ENCODE assay signal across 17 cellular contexts in genomic region chr11:61603667-61604066, GRCh38. TPM values are rescaled to one million over a fixed set of nuclear protein-coding genes. Genes with fewer than 3 reads are reported as not detected.
A peak's percentile ranks its signal among the peaks of the same experiment; 100 is the strongest.
DNase-seq lines count a peak whose midpoint lies in the region; TF ChIP-seq lines count a peak whose summit lies in the region.
"Had no signal": no experiment of that assay in that cellular context is flagged by ENCODE, and none has a peak within 500 bp of the region (broad histone marks: within the 10 kb centered on the region; RNA-seq: fewer than 3 reads in every experiment).

No MANE protein-coding gene starts in this region.

- H3K4me2 ChIP-seq in hepatocyte (peak overlapping the region; percentile 62), neural progenitor cell (no peak overlapping the region)

- H4K20me1 ChIP-seq in hepatocyte (ENCODE audit: insufficient read depth, poor library complexity, severe bottlenecking), result no peaks in the 10 kb centered on the region
- no peaks in the 10 kb centered on the region for H4K20me1 ChIP-seq in neural progenitor cell (ENCODE audit: low read depth)

- no peak for TF ChIP-seq CTCF in hepatocyte (IDR thresholded peaks at IDR 0.05; ENCODE audit: poor library complexity)
- TF ChIP-seq CTCF in stomach (IDR thresholded peaks at IDR 0.05), result no peak
- TF ChIP-seq CTCF in neural progenitor cell (IDR thresholded peaks at IDR 0.05), result no peak

- no peaks in the 10 kb centered on the region for H3F3A ChIP-seq in neural progenitor cell (ENCODE audit: low read depth)

- H3K36me3 Mint-ChIP-seq in neural progenitor cell, result no peaks in the 10 kb centered on the region
- H3K36me3 Mint-ChIP-seq: activated CD4-positive, alpha-beta memory T cell treated with anti-CD3 and anti-CD28 coated beads for 36 hours; activated naive CD8-positive, alpha-beta T cell treated with anti-CD3 and anti-CD28 coated beads, Interleukin-2, amount 10 ng/mL, durations not matched to agents 7 days and 5 days; immature natural killer cell; memory B cell had no signal

- H2AFZ ChIP-seq in hepatocyte, result no peak overlapping the region
- H2AFZ ChIP-seq in neural progenitor cell (replicated peaks), result no peak overlapping the region

- TF ChIP-seq EP300 in stomach (IDR thresholded peaks at IDR 0.05), result no peak

- no peak for TF ChIP-seq POLR2A in stomach (IDR thresholded peaks at IDR 0.05)

- no peak overlapping the region for H3K9ac ChIP-seq in neural progenitor cell

- H3K4me3 ChIP-seq in hepatocyte (no peak overlapping the region), stomach (no peak overlapping the region), neural progenitor cell (no peak overlapping the region)
- H3K4me3 ChIP-seq: gastrocnemius medialis had no signal

- H3K4me1 ChIP-seq in hepatocyte (ENCODE audit: insufficient read depth) (peaks cover 28% of the 10 kb centered on the region), stomach (peaks cover 5 to 10% (median 6%) of the 10 kb centered on the region in 4 donors), neural progenitor cell (peaks cover 5% of the 10 kb centered on the region)

- WGBS in hepatocyte (ENCODE audit: low lambda C conversion rate, missing lambda C conversion rate), result 65% methylated on average over 6 of the region's 6 CpGs
- WGBS in stomach, 5 donors, result 66 to 77% (median 68%) methylated on average over 6 of the region's 6 CpGs

- no peaks in the 10 kb centered on the region for H3K9me3 ChIP-seq in hepatocyte (ENCODE audit: low read depth)
- H3K9me3 ChIP-seq in stomach, result no peaks in the 10 kb centered on the region
- H3K9me3 ChIP-seq in neural progenitor cell (ENCODE audit: low read depth), result no peaks in the 10 kb centered on the region
- H3K9me3 ChIP-seq: gastrocnemius medialis had no signal

- no peak overlapping the region for H3K27ac Mint-ChIP-seq in neural progenitor cell
- H3K27ac Mint-ChIP-seq: activated CD4-positive, alpha-beta memory T cell treated with anti-CD3 and anti-CD28 coated beads for 36 hours; activated naive CD8-positive, alpha-beta T cell treated with anti-CD3 and anti-CD28 coated beads, Interleukin-2, amount 10 ng/mL, durations not matched to agents 7 days and 5 days; activated T-cell treated with anti-CD3 and anti-CD28 coated beads, Interleukin-2, amount 50 U/mL, for 72 hours; immature natural killer cell; memory B cell had no signal

- peaks cover 23% of the 10 kb centered on the region for H3K4me1 Mint-ChIP-seq in neural progenitor cell
- H3K4me1 Mint-ChIP-seq: activated naive CD8-positive, alpha-beta T cell treated with anti-CD3 and anti-CD28 coated beads, Interleukin-2, amount 10 ng/mL, durations not matched to agents 7 days and 5 days; immature natural killer cell; memory B cell had no signal

- no peaks in the 10 kb centered on the region for H3K9me2 ChIP-seq in hepatocyte (replicated peaks; ENCODE audit: insufficient read depth)

- DNase-seq in NCI-H82 (lab: John Stamatoyannopoulos, UW) (peak; percentile 45), NCI-H82 treated with DMSO at 0.1 percent for 48 hours (lab: John Stamatoyannopoulos, UW; ENCODE audit: unreplicated experiment) (no peak), hepatocyte (ENCODE audit: low spot score) (no peak), stomach (no peak), neural progenitor cell (ENCODE audit: low spot score) (no peak), glomerular visceral epithelial cell (ENCODE audit: extremely low spot score) (no peak), NCI-H128 (lab: John Stamatoyannopoulos, UW; ENCODE audit: unreplicated experiment) (no peak)
- DNase-seq: activated CD4-positive, alpha-beta memory T cell treated with anti-CD3 and anti-CD28 coated beads for 36 hours; activated naive CD8-positive, alpha-beta T cell treated with anti-CD3 and anti-CD28 coated beads, Interleukin-2, amount 10 ng/mL, durations not matched to agents 7 days and 5 days; activated T-cell treated with anti-CD3 and anti-CD28 coated beads, Interleukin-2, amount 50 U/mL, for 72 hours; effector memory CD4-positive, alpha-beta T cell; immature natural killer cell; NCI-H1417 treated with DMSO at 0.1 percent for 48 hours; OCI-M1 had no signal

- intact Hi-C loops in stomach (cut with DNase I; ENCODE audit: low total_unique reads), result no loop called here

- H3K27ac ChIP-seq in angular gyrus (ENCODE audit: low read depth, low read length), result peak overlapping the region; percentile 86
- peak overlapping the region; percentile 87 for H3K27ac ChIP-seq in hepatocyte
- peak overlapping the region in 4 of 5 donors; percentile 26 to 73 (median 62) for H3K27ac ChIP-seq in stomach
- no peak overlapping the region for H3K27ac ChIP-seq in neural progenitor cell

- H3K4me3 Mint-ChIP-seq in neural progenitor cell, result no peak overlapping the region
- H3K4me3 Mint-ChIP-seq: activated CD4-positive, alpha-beta memory T cell treated with anti-CD3 and anti-CD28 coated beads for 36 hours; activated naive CD8-positive, alpha-beta T cell treated with anti-CD3 and anti-CD28 coated beads, Interleukin-2, amount 10 ng/mL, durations not matched to agents 7 days and 5 days; activated T-cell treated with anti-CD3 and anti-CD28 coated beads, Interleukin-2, amount 50 U/mL, for 72 hours; immature natural killer cell; memory B cell had no signal

- peaks cover 12% of the 10 kb centered on the region for H3K27me3 Mint-ChIP-seq in neural progenitor cell (ENCODE audit: insufficient read depth, low read depth)

- H3K9me3 Mint-ChIP-seq in neural progenitor cell, result no peaks in the 10 kb centered on the region
- H3K9me3 Mint-ChIP-seq: activated CD4-positive, alpha-beta memory T cell treated with anti-CD3 and anti-CD28 coated beads for 36 hours; activated naive CD8-positive, alpha-beta T cell treated with anti-CD3 and anti-CD28 coated beads, Interleukin-2, amount 10 ng/mL, durations not matched to agents 7 days and 5 days; activated T-cell treated with anti-CD3 and anti-CD28 coated beads, Interleukin-2, amount 50 U/mL, for 72 hours; memory B cell had no signal

- no peaks in the 10 kb centered on the region for H3K27me3 ChIP-seq in hepatocyte
- H3K27me3 ChIP-seq in stomach, result peaks cover 0 to 50% (median 4%) of the 10 kb centered on the region in 3 donors
- peaks cover 14% of the 10 kb centered on the region for H3K27me3 ChIP-seq in neural progenitor cell
- H3K27me3 ChIP-seq: gastrocnemius medialis had no signal

- H3K79me2 ChIP-seq in hepatocyte (no peaks in the 10 kb centered on the region), neural progenitor cell (ENCODE audit: low read depth) (no peaks in the 10 kb centered on the region)

- H3K36me3 ChIP-seq in hepatocyte (replicated peaks; ENCODE audit: insufficient read depth, low read depth), result no peaks in the 10 kb centered on the region
- no peaks in the 10 kb centered on the region for H3K36me3 ChIP-seq in stomach
- no peaks in the 10 kb centered on the region for H3K36me3 ChIP-seq in neural progenitor cell
- H3K36me3 ChIP-seq: gastrocnemius medialis had no signal

RNA-seq across cellular contexts. Expression of gene SYT7, which starts 22.8 kb away (rescaled TPM):
- total RNA-seq in hepatocyte (13.5 and 15.5 TPM in 2 replicates), stomach (1 to 10 TPM in 3 of 5 donors, under 1 TPM in 1, not detected in 1; 0.92 to 8.4 (median 2.9) TPM), neural progenitor cell (ENCODE audit: low replicate concordance) (0.73 and 4.4 TPM in 2 replicates)
- polyA plus RNA-seq in hepatocyte (8.7 and 11.3 TPM in 2 replicates), stomach (1 to 10 TPM; 1.2 to 1.5 (median 1.4) TPM)
- total RNA-seq: activated CD4-positive, alpha-beta memory T cell treated with anti-CD3 and anti-CD28 coated beads for 36 hours; activated naive CD8-positive, alpha-beta T cell treated with anti-CD3 and anti-CD28 coated beads, Interleukin-2, amount 10 ng/mL, durations not matched to agents 7 days and 5 days; activated T-cell treated with anti-CD3 and anti-CD28 coated beads, Interleukin-2, amount 50 U/mL, for 72 hours had no signal
- polyA plus RNA-seq: immature natural killer cell had no signal
